17 cellular contexts compared by ENCODE assay signal in the genomic region with DNA sequence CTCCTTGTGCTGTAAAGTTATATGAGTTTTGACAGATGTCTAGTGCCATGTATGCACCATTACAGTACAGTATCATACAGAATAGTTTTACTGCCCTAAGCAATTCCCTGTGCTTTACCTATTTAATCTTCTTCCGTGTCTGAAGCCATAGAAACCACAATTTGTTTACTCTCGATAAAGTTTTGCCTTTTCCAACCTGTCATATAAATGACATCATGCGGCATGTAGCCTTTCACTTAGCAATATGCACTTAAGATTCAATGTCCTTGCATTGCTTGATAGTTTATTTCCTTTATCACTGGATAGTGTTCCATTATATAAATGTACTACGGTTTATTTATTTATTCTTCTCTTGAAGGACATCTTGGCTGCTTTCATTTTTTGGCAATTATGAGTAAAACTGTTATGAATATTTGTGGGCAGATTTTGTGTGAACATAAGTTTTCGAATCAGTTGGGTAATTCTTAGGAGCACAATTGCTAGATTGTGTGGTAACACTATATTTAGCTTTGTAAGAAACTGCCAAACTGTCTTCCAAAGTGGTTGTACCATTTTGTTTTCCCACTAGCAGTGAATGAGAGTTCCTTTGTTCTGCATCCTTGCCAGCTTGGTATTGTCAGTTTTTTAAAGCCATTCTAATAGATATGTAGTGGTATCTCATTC.
"Had no signal": no experiment of that assay in that cellular context is flagged by ENCODE, and none has a peak within 500 bp of the region (broad histone marks: within the 10 kb centered on the region; RNA-seq: fewer than 3 reads in every experiment).

No MANE protein-coding gene starts in this region.

- H3K4me3 ChIP-seq: esophagus muscularis mucosa, left lung, tibial artery, vagina had no signal

- H3K27ac ChIP-seq: esophagus muscularis mucosa, left lung, parathyroid adenoma, tibial artery, vagina had no signal

- H3K9ac ChIP-seq: parathyroid adenoma had no signal

- H3K4me1 ChIP-seq: esophagus muscularis mucosa, left lung, parathyroid adenoma, tibial artery, vagina had no signal

- ATAC-seq: activated naive CD8-positive, alpha-beta T cell treated with anti-CD3 and anti-CD28 coated beads, Interleukin-2, amount 50 U/mL, for 24 hours; left lung; naive thymus-derived CD8-positive, alpha-beta T cell; stimulated activated naive B cell treated with anti-CD40 and anti-IgM and Interleukin-4, amounts not matched to agents 10 μg/mL and 1 μg/mL and 100 μg/mL, for 72 hours; T-cell had no signal

- DNase-seq: activated naive CD4-positive, alpha-beta T cell; activated naive CD8-positive, alpha-beta T cell treated with anti-CD3 and anti-CD28 coated beads, Interleukin-2, amount 50 U/mL, for 24 hours; activated T-cell treated with anti-CD3 and anti-CD28 coated beads for 4 hours; cortex of kidney; effector CD4-positive, alpha-beta T cell; islet precursor cell; left lung; mammary epithelial cell; naive thymus-derived CD8-positive, alpha-beta T cell; stimulated activated CD4-positive, alpha-beta T cell treated with anti-CD3 and anti-CD28 coated beads, Interleukin-4, amount 100 ng/mL, for 1 hour; stimulated activated naive B cell treated with anti-CD40 and anti-IgM and Interleukin-4, amounts not matched to agents 10 μg/mL and 1 μg/mL and 100 μg/mL, for 72 hours; T-cell; T-helper 9 cell; tibial artery had no signal

- H3K36me3 ChIP-seq: esophagus muscularis mucosa, left lung, tibial artery, vagina had no signal

- H3K9me3 ChIP-seq: left lung, tibial artery, vagina had no signal

- H3K27me3 ChIP-seq: esophagus muscularis mucosa, left lung, tibial artery, vagina had no signal
